10 cellular contexts compared by ENCODE assay signal in the genomic region with DNA sequence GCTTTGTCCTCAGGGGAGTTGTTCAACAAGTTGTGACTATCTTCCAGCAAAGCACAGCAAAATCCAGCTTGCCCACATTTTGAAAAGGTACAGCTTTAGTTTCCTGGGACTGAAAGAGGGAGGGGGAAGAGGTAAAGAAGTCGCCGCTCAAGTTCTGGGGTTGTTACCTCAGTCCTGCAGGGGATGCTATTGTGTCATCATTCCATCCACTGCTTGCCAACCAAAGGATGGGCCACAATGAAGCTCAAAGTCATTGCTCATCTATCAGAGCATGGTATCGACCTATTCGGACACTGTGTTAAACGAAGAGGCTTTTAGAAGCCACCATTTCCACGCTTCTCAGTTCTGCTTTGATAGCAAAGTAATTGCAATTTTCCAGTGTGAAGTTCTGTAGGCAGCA. TPM values are rescaled to one million over a fixed set of nuclear protein-coding genes. Genes with fewer than 3 reads are reported as not detected.
DNase-seq lines count a peak whose midpoint lies in the region; ATAC-seq and TF ChIP-seq lines count a peak whose summit lies in the region.
"Had no signal": no experiment of that assay in that cellular context is flagged by ENCODE, and none has a peak within 500 bp of the region (broad histone marks: within the 10 kb centered on the region; RNA-seq: fewer than 3 reads in every experiment).

No MANE protein-coding gene starts in this region.

- H3K36me3 ChIP-seq in OCI-LY7 (ENCODE audit: insufficient read depth, low read length) (no peaks in the 10 kb centered on the region), adrenal gland (replicated peaks in 1 of 2) (no peaks in the 10 kb centered on the region)

- no peak for TF ChIP-seq POLR2A in adrenal gland (IDR thresholded peaks at IDR 0.05)

- H3K4me1 ChIP-seq in OCI-LY7 (ENCODE audit: insufficient read depth, low read length, poor library complexity, severe bottlenecking) (peaks cover 29% of the 10 kb centered on the region), adrenal gland (replicated peaks in 1 of 2) (no peaks in the 10 kb centered on the region)

- H4K20me1 ChIP-seq in OCI-LY7 (ENCODE audit: insufficient read depth, low read length) = no peaks in the 10 kb centered on the region

- H3K27ac ChIP-seq in OCI-LY7 (ENCODE audit: low read depth, low read length, poor library complexity, severe bottlenecking) (no peak overlapping the region), adrenal gland (no peak overlapping the region)

- H3K4me3 ChIP-seq in OCI-LY7 (ENCODE audit: low read depth, low read length, poor library complexity, severe bottlenecking) (no peak overlapping the region), adrenal gland (no peak overlapping the region)

- 32 to 61% (median 52%) methylated on average over 6 of the region's 6 CpGs for WGBS in adrenal gland, 4 donors

- intact Hi-C loops in OCI-LY7 (cut with micrococcal nuclease; ENCODE audit: unreplicated experiment) (loop anchor here (1.0 kb wide), 1 partner anchor 64 kb away; no protein-coding TSS in a partner anchor), adrenal gland (cut with DNase I) (no loop called here)

- no peaks in the 10 kb centered on the region for H3K9me2 ChIP-seq in OCI-LY7 (ENCODE audit: insufficient read depth, low read length)

- BruUV-seq in OCI-LY7 (replicated peaks; lab: Mats Ljungman, UMichigan) = no TSS peak

- DNase-seq in 8988T (peak; percentile 28), OCI-LY7 (ENCODE audit: low spot score) (peak; percentile 75), foreskin melanocyte (peak; percentile 8), adrenal gland (no peak)
- no peak for DNase-seq in activated CD8-positive, alpha-beta memory T cell treated with anti-CD3 and anti-CD28 coated beads, Interleukin-2, amount 50 U/mL, for 4 hours
- DNase-seq in stimulated activated naive CD4-positive, alpha-beta T cell (lab: John Stamatoyannopoulos, UW) = no peak
- DNase-seq: SHP77 treated with DMSO at 0.1 percent for 48 hours had no signal

- H3K27me3 ChIP-seq in adrenal gland = no peaks in the 10 kb centered on the region

- H3K9me3 ChIP-seq in OCI-LY7 (ENCODE audit: low read length) = no peaks in the 10 kb centered on the region
- H3K9me3 ChIP-seq in adrenal gland (replicated peaks in 1 of 3) = no peaks in the 10 kb centered on the region

- POLR2A ChIA-PET in OCI-LY7 (lab: Charles Lee) = interaction anchor here (0.7 to 1.4 kb wide), 5 partner anchors 12 to 56 kb away, joined by 3 to 4 read pairs (median 3); no protein-coding TSS in a partner anchor

- ATAC-seq in GM21786 (IDR thresholded peaks at IDR 0.05; ENCODE audit: unreplicated experiment) = no peak

- H3K4me2 ChIP-seq in OCI-LY7 (ENCODE audit: low read length) = no peak overlapping the region

- CTCF ChIA-PET in OCI-LY7 (lab: Charles Lee; ENCODE audit: unreplicated experiment) = interaction anchor here (0.6 to 1.2 kb wide), 5 partner anchors 12 to 878 kb away, joined by 3 to 8 read pairs (median 3); no protein-coding TSS in a partner anchor

- H3K79me2 ChIP-seq in OCI-LY7 (ENCODE audit: insufficient read depth, low read depth, low read length) = no peaks in the 10 kb centered on the region

- TF ChIP-seq CTCF in GM12874 (IDR thresholded peaks at IDR 0.05; ENCODE audit: insufficient read depth, low read depth, low read length) (peak; percentile 61), OCI-LY7 (conservative IDR thresholded peaks at IDR 0.05; ENCODE audit: low read length) (peak; percentile 91), adrenal gland (IDR thresholded peaks at IDR 0.05) (peak in 1 of 6 experiments; percentile 21)

- H2AFZ ChIP-seq in OCI-LY7 (ENCODE audit: low read length) = peak overlapping the region; percentile 39; the same call in 1 of the 2 replicates

RNA-seq across cellular contexts. Expression of a gene that starts 34.3 kb away (rescaled TPM):
- not detected in 2 replicates for total RNA-seq in OCI-LY7 (2014; rRNA removed; shearing (Covaris generic))
- not detected in 2 replicates for total RNA-seq in OCI-LY7 (2022)
- 100 to 1,000 TPM in 1 of 8 donors, 10 to 100 TPM in 1, 1 to 10 TPM in 4, not detected in 2; 1.3 to 268 (median 6.9) TPM for total RNA-seq in adrenal gland
- polyA plus RNA-seq in adrenal gland = 100 to 1,000 TPM in 2 of 3 donors, 10 to 100 TPM in 1; 15.2 to 191 (median 167) TPM
- total RNA-seq: CD4-positive, CD25-positive, alpha-beta regulatory T cell had no signal
- polyA plus RNA-seq: CD4-positive, CD25-positive, alpha-beta regulatory T cell had no signal

Comparison
In these comparisons a context has a peak if more than half of its experiments do, and no peak if none do; other contexts are left out.
1. DNase-seq: peak in 8988T (single experiment), OCI-LY7 (single experiment) and foreskin melanocyte (single experiment); none in adrenal gland (0 of 7), activated CD8-positive, alpha-beta memory T cell treated with anti-CD3 and anti-CD28 coated beads, Interleukin-2, amount 50 U/mL, for 4 hours (single experiment) and stimulated activated naive CD4-positive, alpha-beta T cell (0 of 6).